ENCODE assay signal across 8 cellular contexts in genomic region chr2:199471443-199472057, GRCh38. TPM values are rescaled to one million over a fixed set of nuclear protein-coding genes. Genes with fewer than 3 reads are reported as not detected.
DNase-seq lines count a peak whose midpoint lies in the region; ATAC-seq and TF ChIP-seq lines count a peak whose summit lies in the region.

No MANE protein-coding gene starts in this region.

- no peaks in the 10 kb centered on the region for H3K4me1 ChIP-seq in DOHH2 (ENCODE audit: control insufficient read depth, low read length)
- peaks cover 0 to 12% of the 10 kb centered on the region in 2 donors for H3K4me1 ChIP-seq in neuronal stem cell (ENCODE audit: control insufficient read depth in 2 of 2, insufficient read depth in 1 of 2, low read depth in 1 of 2, low read length in 2 of 2)

- H3K27ac ChIP-seq in DOHH2 (ENCODE audit: low read depth, low read length) (no peak overlapping the region), neuronal stem cell (replicated peaks; ENCODE audit: low read length) (no peak overlapping the region)

- DNase-seq in fibroblast of pulmonary artery (ENCODE audit: low read depth), result peak; percentile 46
- peak; percentile 70 for DNase-seq in neuronal stem cell (ENCODE audit: low spot score)
- no peak for DNase-seq in T-helper 1 cell

- H3K4me3 Mint-ChIP-seq in IgD-negative memory B cell, result peak overlapping the region in 2 of 4 donors; percentile 45 to 48

- H3K79me2 ChIP-seq in DOHH2 (ENCODE audit: control insufficient read depth, low read length), result no peaks in the 10 kb centered on the region

- no peak overlapping the region for H2BK120ac ChIP-seq in neuronal stem cell (ENCODE audit: low read depth, low read length)

- H3K27ac Mint-ChIP-seq in IgD-negative memory B cell, result peak overlapping the region; percentile 52 to 81 (median 67)

- H3K14ac ChIP-seq in neuronal stem cell (ENCODE audit: low read length), result no peak overlapping the region

- H3K9me3 ChIP-seq in DOHH2 (ENCODE audit: control insufficient read depth, insufficient read depth, low read length) (no peaks in the 10 kb centered on the region), neuronal stem cell (replicated peaks in 1 of 2; ENCODE audit: control insufficient read depth in 2 of 2, insufficient read depth in 1 of 2, low read depth in 1 of 2, low read length in 2 of 2) (peaks cover 0 to 7% of the 10 kb centered on the region in 2 donors)

- H4K20me1 ChIP-seq in DOHH2 (ENCODE audit: control insufficient read depth, insufficient read depth, low read depth, low read length), result no peaks in the 10 kb centered on the region

- H3K18ac ChIP-seq in neuronal stem cell (ENCODE audit: low read length), result no peak overlapping the region

- H3K79me1 ChIP-seq in neuronal stem cell (ENCODE audit: low read depth, low read length), result no peaks in the 10 kb centered on the region

- H2BK5ac ChIP-seq in neuronal stem cell (ENCODE audit: low read length), result no peak overlapping the region

- no peak overlapping the region for H2AK5ac ChIP-seq in neuronal stem cell (ENCODE audit: low read depth, low read length)

- no peak overlapping the region for H2BK12ac ChIP-seq in neuronal stem cell (ENCODE audit: low read length)

- H3K36me3 ChIP-seq in DOHH2 (ENCODE audit: control insufficient read depth, low read length) (no peaks in the 10 kb centered on the region), neuronal stem cell (replicated peaks in 1 of 2; ENCODE audit: control insufficient read depth in 2 of 2, insufficient read depth in 2 of 2, low read length in 2 of 2) (no peaks in the 10 kb centered on the region)

- ATAC-seq in GM21447 (IDR thresholded peaks at IDR 0.05; ENCODE audit: unreplicated experiment), result peak; percentile 65
- peak; percentile 97 for ATAC-seq in SK-N-SH treated with all-trans-retinoic acid at 6 μM for 48 hours
- no peak for ATAC-seq in HG02870 (IDR thresholded peaks at IDR 0.05; ENCODE audit: unreplicated experiment)

- peak overlapping the region; percentile 89 for H2AFZ ChIP-seq in neuronal stem cell (ENCODE audit: low read length)

- H4K8ac ChIP-seq in neuronal stem cell (ENCODE audit: low read depth, low read length), result no peak overlapping the region

- H3K27me3 Mint-ChIP-seq in IgD-negative memory B cell, result peaks cover 78% of the 10 kb centered on the region

- H3K9ac ChIP-seq in neuronal stem cell (ENCODE audit: low read depth, low read length, poor library complexity), result no peak overlapping the region

- no peak overlapping the region for H3K4me3 ChIP-seq in DOHH2 (ENCODE audit: low read length)
- no peak overlapping the region for H3K4me3 ChIP-seq in fibroblast of pulmonary artery (replicated peaks; ENCODE audit: low read depth, low read length)
- peak overlapping the region; percentile 12 to 37 for H3K4me3 ChIP-seq in neuronal stem cell (ENCODE audit: low read length in 2 of 2)

- H3K9me2 ChIP-seq in DOHH2 (replicated peaks; ENCODE audit: control insufficient read depth, low read length), result no peaks in the 10 kb centered on the region

- no peak overlapping the region for H3K4ac ChIP-seq in neuronal stem cell (ENCODE audit: low read length)

- no peaks in the 10 kb centered on the region for H3K36me3 Mint-ChIP-seq in IgD-negative memory B cell

- WGBS in neuronal stem cell (ENCODE audit: extremely low coverage in 2 of 2, insufficient read length in 2 of 2, insufficient replicate concordance in 1 of 2), 2 donors, result no CpG with 5 or more reads among the region's 35 CpGs

- peaks cover 0 to 4% (median 0%) of the 10 kb centered on the region in 3 donors for H3K9me3 Mint-ChIP-seq in IgD-negative memory B cell

- no peak overlapping the region for H3K23ac ChIP-seq in neuronal stem cell (ENCODE audit: low read depth, low read length, poor library complexity)

- H3F3A ChIP-seq in DOHH2 (ENCODE audit: control insufficient read depth, insufficient read depth), result no peaks in the 10 kb centered on the region

- no peak overlapping the region for H4K91ac ChIP-seq in neuronal stem cell (ENCODE audit: low read depth, low read length, poor library complexity)

- peaks cover 0 to 8% (median 1%) of the 10 kb centered on the region in 3 donors for H3K4me1 Mint-ChIP-seq in IgD-negative memory B cell

- peak; percentile 47 for TF ChIP-seq CTCF in DOHH2 (IDR thresholded peaks at IDR 0.05; ENCODE audit: low read depth, low read length, poor library complexity, severe bottlenecking)
- TF ChIP-seq CTCF in fibroblast of pulmonary artery (IDR thresholded peaks at IDR 0.05; ENCODE audit: low read length, missing control alignments), result peak; percentile 60

- H3K4me2 ChIP-seq in DOHH2 (ENCODE audit: low read length) (no peak overlapping the region), neuronal stem cell (ENCODE audit: insufficient read depth, low read length, poor library complexity, severe bottlenecking) (peak overlapping the region; percentile 67)

- peaks cover 16% of the 10 kb centered on the region for H3K27me3 ChIP-seq in DOHH2 (ENCODE audit: control insufficient read depth, low read length)
- H3K27me3 ChIP-seq in neuronal stem cell (ENCODE audit: control insufficient read depth in 3 of 3, insufficient read depth in 3 of 3, low read depth in 1 of 3, low read length in 3 of 3), result peaks cover 41 to 83% (median 53%) of the 10 kb centered on the region in 3 experiments

- H2BK15ac ChIP-seq in neuronal stem cell (ENCODE audit: low read length), result no peak overlapping the region

TF ChIP-seq in SK-N-SH treated with all-trans-retinoic acid at 6 μM for 48 hours, 23 proteins besides CTCF, POLR2A, EP300 and RAD21:
- TF ChIP-seq ZNF565 (CRISPR knock-in tag; conservative IDR thresholded peaks at IDR 0.05; ENCODE audit: low read depth) (no peak), ZNF70 (CRISPR knock-in tag; IDR thresholded peaks at IDR 0.05) (0 out of 2 replicates have a peak, but pooled peaks have one; percentile 53)

RNA-seq across cellular contexts. Expression of gene SATB2, which starts 13.8 kb away (rescaled TPM):
- not detected for polyA plus RNA-seq in IgD-negative memory B cell
- 3.7 TPM for polyA plus RNA-seq in neuronal stem cell (2013, experiment 1 of 2)
- polyA plus RNA-seq in neuronal stem cell (2013, experiment 2 of 2), result 3.7 TPM

Comparison
In these comparisons a context has a peak if more than half of its experiments do, and no peak if none do; other contexts are left out.
1. H3K4me3 ChIP-seq: peak in neuronal stem cell (2 of 2); none in DOHH2 (single experiment) and fibroblast of pulmonary artery (single experiment).
2. DNase-seq: peak in fibroblast of pulmonary artery (single experiment) and neuronal stem cell (single experiment); none in T-helper 1 cell (0 of 5).